ENCODE assay signal across 1 cellular context in the genomic region with DNA sequence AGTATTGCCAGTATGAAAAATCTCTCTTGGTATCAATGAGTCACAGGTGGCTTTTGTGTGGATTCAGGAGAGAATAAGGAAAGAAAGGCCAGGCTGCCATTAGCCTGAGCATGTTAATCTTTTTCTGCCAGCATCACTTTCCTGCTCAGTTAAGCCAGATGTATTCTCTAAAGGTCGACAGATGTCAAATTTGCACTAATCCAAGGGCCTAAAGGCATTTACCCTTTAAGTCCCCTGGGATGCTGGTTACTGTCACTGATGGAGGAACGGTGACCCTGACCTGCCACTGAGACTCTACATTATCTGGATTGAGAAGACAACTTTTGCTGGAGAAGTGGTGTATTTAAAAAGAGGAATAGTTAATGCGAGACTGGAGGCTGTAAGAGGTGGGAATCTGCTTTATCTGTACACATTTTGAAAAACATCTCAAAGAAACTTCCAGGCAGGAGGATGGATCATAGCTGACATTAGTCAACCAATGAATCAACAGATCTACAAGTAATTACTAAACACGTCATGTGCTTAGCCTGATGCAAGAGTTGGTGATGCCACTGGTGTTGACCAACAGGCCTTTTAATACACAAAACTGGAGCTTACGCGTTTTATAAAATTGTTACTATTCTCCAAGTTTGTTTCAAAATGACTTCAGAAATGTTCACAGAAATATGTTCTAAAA.
TF ChIP-seq lines count a peak whose summit lies in the region.

No MANE protein-coding gene starts in this region.

TF ChIP-seq in WTC11, 78 proteins besides CTCF, POLR2A, EP300 and RAD21 (continued from another document):
- no peak for TF ChIP-seq PRDM15 (CRISPR knock-in tag; IDR thresholded peaks at IDR 0.05)
- no peak for TF ChIP-seq USF1 (CRISPR knock-in tag; IDR thresholded peaks at IDR 0.05)
